ENCODE assay signal across 8 cellular contexts in the genomic region with DNA sequence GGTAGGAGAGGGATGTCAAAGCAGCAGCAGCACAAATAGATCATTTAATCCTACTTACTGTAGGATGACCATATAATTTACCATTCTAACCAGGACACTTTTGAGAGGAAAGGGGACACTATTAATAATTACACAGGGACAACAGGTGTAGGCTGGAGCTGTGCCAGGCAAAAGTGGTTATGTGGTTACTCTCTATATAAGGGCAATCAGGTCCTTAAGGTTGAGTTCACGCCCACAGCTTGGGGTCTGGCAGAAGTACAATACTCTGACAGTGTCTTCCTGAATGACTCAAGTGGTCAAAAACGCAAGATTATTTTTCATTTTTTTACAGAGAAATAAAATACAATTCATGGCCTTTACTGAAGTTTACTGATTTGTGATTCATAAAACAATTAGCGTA. TPM values are rescaled to one million over a fixed set of nuclear protein-coding genes. Genes with fewer than 3 reads are reported as not detected.
DNase-seq lines count a peak whose midpoint lies in the region; ATAC-seq and TF ChIP-seq lines count a peak whose summit lies in the region.

No MANE protein-coding gene starts in this region.

- peak; percentile 49 to 55 for DNase-seq in PC-9
- DNase-seq in choroid plexus epithelial cell (ENCODE audit: low read depth): peak; percentile 78
- peak; percentile 47 to 54 for DNase-seq in stimulated activated CD8-positive, alpha-beta memory T cell treated with anti-CD3 and anti-CD28 coated beads, Interleukin-15, amount 100 ng/mL, for 48 hours (ENCODE audit: low read depth in 2 of 2)

- no peak overlapping the region for H3K27ac ChIP-seq in DOHH2 (ENCODE audit: low read depth, low read length)
- no peak overlapping the region for H3K27ac ChIP-seq in PC-9

- POLR2A ChIA-PET in PC-9 (lab: Charles Lee; ENCODE audit: unreplicated experiment): no interaction called here

- no TSS peak for BruUV-seq in PC-9 (replicated peaks; lab: Mats Ljungman, UMichigan)

- TF ChIP-seq CTCF in DOHH2 (IDR thresholded peaks at IDR 0.05; ENCODE audit: low read depth, low read length, poor library complexity, severe bottlenecking) (no peak), PC-9 (conservative IDR thresholded peaks at IDR 0.05) (no peak), choroid plexus epithelial cell (conservative IDR thresholded peaks at IDR 0.05; ENCODE audit: low read depth, low read length) (no peak)

- no peak overlapping the region for H2AFZ ChIP-seq in PC-9

- CTCF ChIA-PET in PC-9 (lab: Charles Lee): no interaction called here

- peak overlapping the region; percentile 31 for H3K4me2 ChIP-seq in DOHH2 (ENCODE audit: low read length)
- peak overlapping the region; percentile 26 for H3K4me2 ChIP-seq in PC-9

- ATAC-seq in HG02938 (IDR thresholded peaks at IDR 0.05; ENCODE audit: unreplicated experiment) (peak; percentile 30), esophagus mucosa (no peak), HG03520 (IDR thresholded peaks at IDR 0.05; ENCODE audit: unreplicated experiment) (no peak), HG03442 (IDR thresholded peaks at IDR 0.05; ENCODE audit: unreplicated experiment) (no peak)

- peaks cover 49% of the 10 kb centered on the region for H3K79me2 ChIP-seq in DOHH2 (ENCODE audit: control insufficient read depth, low read length)
- H3K79me2 ChIP-seq in PC-9 (ENCODE audit: low read depth): peaks cover 47% of the 10 kb centered on the region

- H3K4me3 ChIP-seq in DOHH2 (ENCODE audit: low read length) (no peak overlapping the region), PC-9 (no peak overlapping the region), choroid plexus epithelial cell (ENCODE audit: low read depth, low read length) (no peak overlapping the region)

- H3K4me1 ChIP-seq in DOHH2 (ENCODE audit: control insufficient read depth, low read length) (peaks cover 24% of the 10 kb centered on the region), PC-9 (replicated peaks; ENCODE audit: insufficient read depth) (peaks cover 32% of the 10 kb centered on the region)

- no peaks in the 10 kb centered on the region for H3K9me3 ChIP-seq in DOHH2 (ENCODE audit: control insufficient read depth, insufficient read depth, low read length)
- H3K9me3 ChIP-seq in PC-9 (ENCODE audit: insufficient read depth, low read depth): no peaks in the 10 kb centered on the region

- H4K20me1 ChIP-seq in DOHH2 (ENCODE audit: control insufficient read depth, insufficient read depth, low read depth, low read length) (no peaks in the 10 kb centered on the region), PC-9 (ENCODE audit: insufficient read depth) (0 out of 2 replicates have a peak, but pooled peaks cover 17% of the 10 kb centered on the region)

- no peaks in the 10 kb centered on the region for H3K9me2 ChIP-seq in DOHH2 (replicated peaks; ENCODE audit: control insufficient read depth, low read length)
- H3K9me2 ChIP-seq in PC-9 (ENCODE audit: insufficient read depth): no peaks in the 10 kb centered on the region

- H3K27me3 ChIP-seq in DOHH2 (ENCODE audit: control insufficient read depth, low read length): no peaks in the 10 kb centered on the region
- H3K27me3 ChIP-seq in PC-9 (ENCODE audit: insufficient read depth, low read depth): no peaks in the 10 kb centered on the region

- intact Hi-C loops in PC-9 (cut with micrococcal nuclease; ENCODE audit: unreplicated experiment): no loop called here

- H3K36me3 ChIP-seq in DOHH2 (ENCODE audit: control insufficient read depth, low read length) (no peaks in the 10 kb centered on the region), PC-9 (ENCODE audit: low read depth) (peaks cover 4% of the 10 kb centered on the region; the same call in 1 of the 2 replicates)

- H3F3A ChIP-seq in DOHH2 (ENCODE audit: control insufficient read depth, insufficient read depth) (no peaks in the 10 kb centered on the region), PC-9 (ENCODE audit: insufficient read depth, low read depth) (peaks cover 10% of the 10 kb centered on the region; the same call in 1 of the 2 replicates)

RNA-seq across cellular contexts. Expression of a gene that starts 2.8 kb away (rescaled TPM):
- total RNA-seq in PC-9 (2021) (34.2 and 42.2 TPM in 2 replicates), esophagus mucosa (15.7 TPM)

RNA-seq across cellular contexts. Expression of a gene that starts 3.2 kb away (rescaled TPM):
- total RNA-seq in PC-9 (2021) (11.7 and 17.9 TPM in 2 replicates), esophagus mucosa (8.4 TPM)
